Comparison of ENCODE assay signal across 15 cellular contexts in the genomic region with DNA sequence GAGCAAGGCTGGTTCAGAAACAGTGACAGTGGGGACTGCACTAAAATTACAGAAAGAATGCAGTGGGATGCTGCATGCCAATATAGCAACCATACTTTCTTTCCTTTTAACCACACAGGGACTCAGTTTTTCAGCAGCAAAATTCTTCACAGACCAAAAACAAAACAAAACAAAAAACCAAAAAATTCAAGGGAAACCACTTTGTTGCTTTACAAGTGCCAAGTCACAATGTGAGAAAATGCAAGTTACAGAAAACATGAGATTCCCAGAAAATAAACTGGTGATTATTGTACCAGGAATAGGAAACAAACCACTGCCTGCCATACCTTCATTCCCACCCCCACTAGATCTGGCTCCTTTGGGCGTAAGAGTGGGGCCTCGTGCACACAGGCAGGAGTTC. TPM values are rescaled to one million over a fixed set of nuclear protein-coding genes. Genes with fewer than 3 reads are reported as not detected.
DNase-seq lines count a peak whose midpoint lies in the region; ATAC-seq and TF ChIP-seq lines count a peak whose summit lies in the region.
"Had no signal": no experiment of that assay in that cellular context is flagged by ENCODE, and none has a peak within 500 bp of the region (broad histone marks: within the 10 kb centered on the region; RNA-seq: fewer than 3 reads in every experiment).

No MANE protein-coding gene starts in this region.

- H3K27me3 ChIP-seq in BLaER1, result no peaks in the 10 kb centered on the region
- H3K27me3 ChIP-seq: BE2C had no signal

- H4K20me1 ChIP-seq in BLaER1, result peaks cover 43% of the 10 kb centered on the region

- H3K9me3 Mint-ChIP-seq in nephron progenitor cell, result no peaks in the 10 kb centered on the region
- H3K9me3 Mint-ChIP-seq: H9 had no signal

- H3K4me3 Mint-ChIP-seq in nephron progenitor cell, result no peak overlapping the region
- H3K4me3 Mint-ChIP-seq: CD8-positive, alpha-beta memory T cell; H9 had no signal

- 0 out of 2 replicates have a peak overlapping the region, but pooled peaks have one; percentile 16 for H3K27ac ChIP-seq in BLaER1

- ATAC-seq in omental fat pad (ENCODE audit: low FRiP score), result no peak

- H3K4me1 Mint-ChIP-seq in nephron progenitor cell, result peaks cover 14% of the 10 kb centered on the region

- H3K36me3 ChIP-seq in BLaER1, result no peaks in the 10 kb centered on the region; the same call in 1 of the 2 replicates
- H3K36me3 ChIP-seq: BE2C had no signal

- peaks cover 24% of the 10 kb centered on the region for H3K4me1 ChIP-seq in BLaER1

- in situ Hi-C loops in astrocyte of the spinal cord (cut with HindIII; ENCODE audit: low sequenced_read_pairs), result no loop called here

- peak overlapping the region; percentile 29 for H3K27ac Mint-ChIP-seq in nephron progenitor cell
- H3K27ac Mint-ChIP-seq: CD8-positive, alpha-beta memory T cell had no signal

- no peak overlapping the region for H3K4me3 ChIP-seq in BLaER1
- H3K4me3 ChIP-seq in astrocyte of the spinal cord (ENCODE audit: low read depth, low read length), result no peak overlapping the region

- H3K9me3 ChIP-seq in BLaER1, result no peaks in the 10 kb centered on the region
- H3K9me3 ChIP-seq: BE2C, Caco-2 had no signal

- H3K27me3 Mint-ChIP-seq in nephron progenitor cell (ENCODE audit: low read depth, poor library complexity), result peaks cover 4% of the 10 kb centered on the region

- TF ChIP-seq CTCF in astrocyte of the spinal cord (IDR thresholded peaks at IDR 0.05; ENCODE audit: low read depth, low read length) (no peak), nephron progenitor cell (IDR thresholded peaks at IDR 0.05) (no peak), omental fat pad (IDR thresholded peaks at IDR 0.05) (no peak)

- H3K4me2 ChIP-seq in BLaER1, result peak overlapping the region; percentile 15; the same call in 1 of the 2 replicates

- H3K9ac ChIP-seq in BLaER1, result no peak overlapping the region

- DNase-seq in M059J (ENCODE audit: low read depth) (peak; percentile 34), astrocyte of the spinal cord (ENCODE audit: low read depth, low spot score) (peak; percentile 65), nephron progenitor cell (no peak), omental fat pad (ENCODE audit: low spot score) (no peak), SHP77 treated with DMSO at 0.1 percent for 48 hours (lab: John Stamatoyannopoulos, UW) (no peak), HUDEP-2 (lab: John Stamatoyannopoulos, UW; ENCODE audit: unreplicated experiment in 76 of 76) (no peak)
- no peak for DNase-seq in activated CD4-positive, alpha-beta T cell treated with anti-CD3 and anti-CD28 coated beads for 1 hour
- DNase-seq: ACHN; BE2C; Caco-2; CD8-positive, alpha-beta memory T cell; DMS53; GOT3; H9 had no signal

- peaks cover 6% of the 10 kb centered on the region for H3K36me3 Mint-ChIP-seq in nephron progenitor cell (ENCODE audit: low read depth)
- H3K36me3 Mint-ChIP-seq: CD8-positive, alpha-beta memory T cell had no signal

RNA-seq across cellular contexts. Expression of a gene that starts 52.6 kb away (rescaled TPM):
- 5.5 and 22.6 TPM in 2 replicates for total RNA-seq in M059J (2014; rRNA removed; shearing (Covaris generic))
- total RNA-seq in omental fat pad, result 10 to 100 TPM in 1 of 4 donors, 1 to 10 TPM in 3; 2.3 to 18.9 (median 4.5) TPM
- total RNA-seq: CD8-positive, alpha-beta memory T cell had no signal

Comparison
In these comparisons a context has a peak if more than half of its experiments do, and no peak if none do; other contexts are left out.
1. DNase-seq: peak in M059J (single experiment) and astrocyte of the spinal cord (single experiment); none in nephron progenitor cell (single experiment), activated CD4-positive, alpha-beta T cell treated with anti-CD3 and anti-CD28 coated beads for 1 hour (single experiment), omental fat pad (single experiment), SHP77 treated with DMSO at 0.1 percent for 48 hours (single experiment) and HUDEP-2 (0 of 76).